11 cellular contexts compared by ENCODE assay signal in genomic region chr5:5891350-5891749, GRCh38.
DNase-seq lines count a peak whose midpoint lies in the region; ATAC-seq and TF ChIP-seq lines count a peak whose summit lies in the region.
"Had no signal": no experiment of that assay in that cellular context is flagged by ENCODE, and none has a peak within 500 bp of the region (broad histone marks: within the 10 kb centered on the region; RNA-seq: fewer than 3 reads in every experiment).

No MANE protein-coding gene starts in this region.

- CTCF ChIA-PET in OCI-LY7 (lab: Charles Lee; ENCODE audit: unreplicated experiment) = no interaction called here

- no peak overlapping the region for H3K4me2 ChIP-seq in OCI-LY7 (ENCODE audit: low read length)

- H3K36me3 ChIP-seq in WERI-Rb-1 (no peaks in the 10 kb centered on the region), OCI-LY7 (ENCODE audit: insufficient read depth, low read length) (no peaks in the 10 kb centered on the region)
- H3K36me3 ChIP-seq: BLaER1 treated with 17β-estradiol and CSF1 and Interleukin-3, amounts not matched to agents 10 nM and 100 nM; upper lobe of right lung had no signal

- peaks cover 7% of the 10 kb centered on the region for H3K27me3 ChIP-seq in WERI-Rb-1 (ENCODE audit: insufficient read depth, low read depth, severe bottlenecking)
- H3K27me3 ChIP-seq: BLaER1 treated with 17β-estradiol and CSF1 and Interleukin-3, amounts not matched to agents 10 nM and 100 nM had no signal

- DNase-seq in COLO829 (ENCODE audit: low spot score) = peak; percentile 58
- peak; percentile 11 for DNase-seq in H4 (ENCODE audit: low spot score)
- peak; percentile 50 for DNase-seq in WERI-Rb-1
- DNase-seq in kidney glomerular epithelial cell (lab: John Stamatoyannopoulos, UW) = peak; percentile 67
- DNase-seq in NOMO-1 (lab: John Stamatoyannopoulos, UW; ENCODE audit: unreplicated experiment in 2 of 2) = no peak
- DNase-seq in OCI-LY7 (ENCODE audit: low spot score) = no peak
- DNase-seq in SHP77 treated with DMSO at 0.1 percent for 48 hours (lab: John Stamatoyannopoulos, UW) = no peak
- DNase-seq: psoas muscle, upper lobe of right lung had no signal

- H3K4me1 ChIP-seq in OCI-LY7 (ENCODE audit: insufficient read depth, low read length, poor library complexity, severe bottlenecking) = no peaks in the 10 kb centered on the region
- H3K4me1 ChIP-seq: psoas muscle, upper lobe of right lung had no signal

- H4K20me1 ChIP-seq in OCI-LY7 (ENCODE audit: insufficient read depth, low read length) = no peaks in the 10 kb centered on the region
- H4K20me1 ChIP-seq: BLaER1 treated with 17β-estradiol and CSF1 and Interleukin-3, amounts not matched to agents 10 nM and 100 nM had no signal

- H3K27ac ChIP-seq in WERI-Rb-1 (no peak overlapping the region), OCI-LY7 (ENCODE audit: low read depth, low read length, poor library complexity, severe bottlenecking) (no peak overlapping the region)
- H3K27ac ChIP-seq: BLaER1 treated with 17β-estradiol and CSF1 and Interleukin-3, amounts not matched to agents 10 nM and 100 nM; psoas muscle; upper lobe of right lung had no signal

- no peak for ATAC-seq in HG03097 (IDR thresholded peaks at IDR 0.05; ENCODE audit: low FRiP score, unreplicated experiment)
- ATAC-seq: psoas muscle, upper lobe of right lung had no signal

- H3K79me2 ChIP-seq in OCI-LY7 (ENCODE audit: insufficient read depth, low read depth, low read length) = no peaks in the 10 kb centered on the region

- intact Hi-C loops in OCI-LY7 (cut with micrococcal nuclease; ENCODE audit: unreplicated experiment) = no loop called here

- TF ChIP-seq CTCF in WERI-Rb-1 (IDR thresholded peaks at IDR 0.05; ENCODE audit: low read depth, low read length) (no peak), OCI-LY7 (conservative IDR thresholded peaks at IDR 0.05; ENCODE audit: low read length) (no peak)

- H3K9me2 ChIP-seq in OCI-LY7 (ENCODE audit: insufficient read depth, low read length) = no peaks in the 10 kb centered on the region

- H2AFZ ChIP-seq in OCI-LY7 (ENCODE audit: low read length) = no peak overlapping the region

- no peak overlapping the region for H3K4me3 ChIP-seq in WERI-Rb-1 (ENCODE audit: low read depth, low read length)
- no peak overlapping the region for H3K4me3 ChIP-seq in OCI-LY7 (ENCODE audit: low read depth, low read length, poor library complexity, severe bottlenecking)
- H3K4me3 ChIP-seq: BLaER1 treated with 17β-estradiol and CSF1 and Interleukin-3, amounts not matched to agents 10 nM and 100 nM; psoas muscle; upper lobe of right lung had no signal

- no TSS peak for BruUV-seq in OCI-LY7 (replicated peaks; lab: Mats Ljungman, UMichigan)

- POLR2A ChIA-PET in OCI-LY7 (lab: Charles Lee) = no interaction called here

- H3K9me3 ChIP-seq in WERI-Rb-1 (ENCODE audit: severe bottlenecking) (no peaks in the 10 kb centered on the region), OCI-LY7 (ENCODE audit: low read length) (no peaks in the 10 kb centered on the region)
- H3K9me3 ChIP-seq: BLaER1 treated with 17β-estradiol and CSF1 and Interleukin-3, amounts not matched to agents 10 nM and 100 nM; psoas muscle; upper lobe of right lung had no signal

Comparison
In these comparisons a context has a peak if more than half of its experiments do, and no peak if none do; other contexts are left out.
1. DNase-seq: peak in COLO829 (single experiment), H4 (single experiment), WERI-Rb-1 (single experiment) and kidney glomerular epithelial cell (single experiment); none in NOMO-1 (0 of 2), OCI-LY7 (single experiment) and SHP77 treated with DMSO at 0.1 percent for 48 hours (single experiment).